Comparison of ENCODE assay signal across 14 cellular contexts in the genomic region with DNA sequence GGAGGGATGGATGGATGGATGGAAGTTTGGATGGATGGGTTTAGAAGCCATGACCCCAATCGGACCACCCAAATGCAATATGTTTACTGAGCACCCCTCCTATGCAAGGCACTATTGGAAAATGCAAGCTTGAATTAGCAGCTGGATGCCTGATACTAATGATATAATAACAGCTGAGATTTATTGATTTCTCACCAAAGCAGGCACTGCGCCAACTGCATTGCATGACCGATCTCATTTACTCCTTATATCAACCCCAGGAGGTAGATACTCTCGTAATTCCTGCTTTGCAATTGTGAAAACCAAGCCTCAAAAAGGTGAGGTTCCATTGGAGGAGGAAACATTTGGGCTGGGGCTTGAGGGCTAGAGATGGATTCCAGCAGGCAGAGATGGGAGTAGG.
DNase-seq lines count a peak whose midpoint lies in the region; ATAC-seq, FAIRE-seq and TF ChIP-seq lines count a peak whose summit lies in the region.
"Had no signal": no experiment of that assay in that cellular context is flagged by ENCODE, and none has a peak within 500 bp of the region (broad histone marks: within the 10 kb centered on the region; RNA-seq: fewer than 3 reads in every experiment).

No MANE protein-coding gene starts in this region.

- H3K27ac ChIP-seq in colonic mucosa, result no peak overlapping the region
- peak overlapping the region in 1 of 4 donors; percentile 87 for H3K27ac ChIP-seq in esophagus squamous epithelium
- H3K27ac ChIP-seq: PC-9, SK-N-MC had no signal

- H3K4me3 ChIP-seq in colonic mucosa (no peak overlapping the region), esophagus squamous epithelium (no peak overlapping the region)
- H3K4me3 ChIP-seq: PC-9, SK-N-MC had no signal

- no peaks in the 10 kb centered on the region for H3K27me3 ChIP-seq in colonic mucosa
- H3K27me3 ChIP-seq in esophagus squamous epithelium, result peaks cover 0 to 13% (median 0%) of the 10 kb centered on the region in 4 donors
- H3K27me3 ChIP-seq: BE2C had no signal

- no peaks in the 10 kb centered on the region for H3K36me3 ChIP-seq in colonic mucosa
- no peaks in the 10 kb centered on the region for H3K36me3 ChIP-seq in esophagus squamous epithelium
- H3K36me3 ChIP-seq: BE2C had no signal

- intact Hi-C loops in colonic mucosa (cut with DNase I) (no loop called here), esophagus squamous epithelium (cut with DNase I) (no loop called here)

- FAIRE-seq in HTR-8/SVneo (lab: Jason Lieb, UNC), result peak; percentile 96

- H3K4me1 ChIP-seq in colonic mucosa (no peaks in the 10 kb centered on the region), esophagus squamous epithelium (peaks cover 0 to 34% (median 12%) of the 10 kb centered on the region in 3 donors)

- ATAC-seq in HG03139 (IDR thresholded peaks at IDR 0.05; ENCODE audit: unreplicated experiment), result no peak

- no peak for DNase-seq in HTR-8/SVneo (ENCODE audit: insufficient read length, low spot score)
- peak in 2 of 3 experiments; percentile 15 to 77 for DNase-seq in NCI-H1417 (lab: John Stamatoyannopoulos, UW)
- DNase-seq in NCI-H2227 treated with DMSO at 0.1 percent for 48 hours (lab: John Stamatoyannopoulos, UW), result peak; percentile 16
- DNase-seq in mucosa of gallbladder (ENCODE audit: low spot score), result peak; percentile 76
- DNase-seq in colonic mucosa, result no peak
- no peak for DNase-seq in esophagus squamous epithelium (lab: John Stamatoyannopoulos, UW)
- DNase-seq: BE2C; CD4-positive, alpha-beta memory T cell; H7; NCI-H1930; NCI-H526; PC-9 had no signal

- TF ChIP-seq CTCF in colonic mucosa (IDR thresholded peaks at IDR 0.05) (no peak), esophagus squamous epithelium (IDR thresholded peaks at IDR 0.05) (no peak)

- no peak for TF ChIP-seq POLR2A in esophagus squamous epithelium (IDR thresholded peaks at IDR 0.05)

- WGBS in esophagus squamous epithelium, 2 donors, result 58 to 68% methylated on average over 4 of the region's 4 CpGs

- H3K9me3 ChIP-seq in colonic mucosa, result no peaks in the 10 kb centered on the region
- no peaks in the 10 kb centered on the region for H3K9me3 ChIP-seq in esophagus squamous epithelium
- H3K9me3 ChIP-seq: BE2C had no signal

- H3K9ac ChIP-seq in colonic mucosa (ENCODE audit: low read depth in 2 of 2, low read length in 2 of 2), result no peak overlapping the region

Comparison
In these comparisons a context has a peak if more than half of its experiments do, and no peak if none do; other contexts are left out.
1. DNase-seq: peak in NCI-H1417 (2 of 3), NCI-H2227 treated with DMSO at 0.1 percent for 48 hours (single experiment) and mucosa of gallbladder (single experiment); none in HTR-8/SVneo (single experiment), colonic mucosa (single experiment) and esophagus squamous epithelium (single experiment).